1 cellular context compared by ENCODE assay signal in genomic region chr7:36201122-36201723, GRCh38.
TF ChIP-seq lines count a peak whose summit lies in the region.

No MANE protein-coding gene starts in this region.

TF ChIP-seq in HepG2, 621 proteins besides CTCF, POLR2A, EP300 and RAD21:
- TF ChIP-seq ATF7 (IDR thresholded peaks at IDR 0.05) = 0 out of 2 replicates have a peak, but pooled peaks have one; percentile 22
- no peak for TF ChIP-seq ATF7 (CRISPR knock-in tag; IDR thresholded peaks at IDR 0.05)
- TF ChIP-seq RFX3 (CRISPR knock-in tag; IDR thresholded peaks at IDR 0.05) = no peak
- TF ChIP-seq ZBTB2 (CRISPR knock-in tag; IDR thresholded peaks at IDR 0.05; ENCODE audit: low read depth) = no peak
- no peak for TF ChIP-seq RFXANK (CRISPR knock-in tag; IDR thresholded peaks at IDR 0.05)
- TF ChIP-seq MAX (IDR thresholded peaks at IDR 0.05) = no peak
- no peak for TF ChIP-seq SNAI1 (CRISPR knock-in tag; IDR thresholded peaks at IDR 0.05; ENCODE audit: borderline replicate concordance)
- TF ChIP-seq RXRA (CRISPR knock-in tag; IDR thresholded peaks at IDR 0.05) = no peak
- TF ChIP-seq TBL1XR1 (IDR thresholded peaks at IDR 0.05; ENCODE audit: borderline replicate concordance, low read length, partially characterized antibody) = no peak
- no peak for TF ChIP-seq ZSCAN9 (CRISPR knock-in tag; IDR thresholded peaks at IDR 0.05; ENCODE audit: borderline replicate concordance)
- no peak for TF ChIP-seq IKZF1 (IDR thresholded peaks at IDR 0.05)
- no peak for TF ChIP-seq NFIC (IDR thresholded peaks at IDR 0.05; ENCODE audit: low read length)
- TF ChIP-seq CEBPB (IDR thresholded peaks at IDR 0.05; ENCODE audit: borderline replicate concordance, low read depth, low read length) = peak; percentile 30; the same call in 1 of the 2 replicates
- no peak for TF ChIP-seq ZNF180 (CRISPR knock-in tag; IDR thresholded peaks at IDR 0.05; ENCODE audit: borderline replicate concordance, low read depth)
- TF ChIP-seq YEATS2 (CRISPR knock-in tag; IDR thresholded peaks at IDR 0.05; ENCODE audit: borderline replicate concordance) = no peak
- no peak for TF ChIP-seq AGO1 (IDR thresholded peaks at IDR 0.05; ENCODE audit: low read depth, low read length, poor library complexity, severe bottlenecking)
- TF ChIP-seq E2F1 (CRISPR knock-in tag; IDR thresholded peaks at IDR 0.05) = no peak
- no peak for TF ChIP-seq ZFX (CRISPR knock-in tag; IDR thresholded peaks at IDR 0.05; ENCODE audit: low read depth)
